ENCODE assay signal across 1 cellular context in the genomic region with DNA sequence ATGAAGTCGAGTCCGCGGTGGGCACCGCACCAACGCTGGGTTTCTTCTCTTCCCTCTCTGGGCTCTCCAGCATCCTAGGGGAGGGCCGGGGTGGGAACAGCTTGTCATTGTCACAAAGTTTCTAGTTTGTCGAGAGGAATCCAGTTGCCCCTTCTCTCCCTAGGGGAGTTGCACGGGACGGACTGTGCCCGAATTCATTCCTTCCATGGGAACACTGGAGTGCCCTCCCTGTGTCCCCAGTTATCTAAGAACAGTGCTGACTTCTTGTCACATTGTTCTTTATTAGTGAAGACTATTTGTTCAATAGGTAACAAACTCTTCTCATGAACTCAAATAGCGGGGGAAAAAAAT.
TF ChIP-seq lines count a peak whose summit lies in the region.

No MANE protein-coding gene starts in this region.

TF ChIP-seq in H1, 55 proteins besides CTCF, POLR2A, EP300 and RAD21:
- TF ChIP-seq SP1 (IDR thresholded peaks at IDR 0.05; ENCODE audit: low read depth, low read length) (no peak), RNF2 (IDR thresholded peaks at IDR 0.05; ENCODE audit: borderline replicate concordance, low read depth, low read length, missing control alignments, poor library complexity, severe bottlenecking) (no peak), KDM1A (IDR thresholded peaks at IDR 0.05; ENCODE audit: borderline replicate concordance, low read length) (no peak), SUZ12 (IDR thresholded peaks at IDR 0.05; ENCODE audit: low read length) (no peak)
- TF ChIP-seq, protein P1, sequence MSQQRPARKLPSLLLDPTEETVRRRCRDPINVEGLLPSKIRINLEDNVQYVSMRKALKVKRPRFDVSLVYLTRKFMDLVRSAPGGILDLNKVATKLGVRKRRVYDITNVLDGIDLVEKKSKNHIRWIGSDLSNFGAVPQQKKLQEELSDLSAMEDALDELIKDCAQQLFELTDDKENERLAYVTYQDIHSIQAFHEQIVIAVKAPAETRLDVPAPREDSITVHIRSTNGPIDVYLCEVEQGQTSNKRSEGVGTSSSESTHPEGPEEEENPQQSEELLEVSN (IDR thresholded peaks at IDR 0.05) = no peak
- TF ChIP-seq, protein P2, sequence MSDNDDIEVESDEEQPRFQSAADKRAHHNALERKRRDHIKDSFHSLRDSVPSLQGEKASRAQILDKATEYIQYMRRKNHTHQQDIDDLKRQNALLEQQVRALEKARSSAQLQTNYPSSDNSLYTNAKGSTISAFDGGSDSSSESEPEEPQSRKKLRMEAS (IDR thresholded peaks at IDR 0.05) = no peak
